In genomic region chr12:121536929-121537813, GRCh38 we compare ENCODE assay signal across 1 cellular context.
TF ChIP-seq lines count a peak whose summit lies in the region.

No MANE protein-coding gene starts in this region.

TF ChIP-seq in GM12878, 131 proteins besides CTCF, POLR2A, EP300 and RAD21 (continued from another document):
- peak; percentile 11; the same call in 1 of the 2 replicates for TF ChIP-seq ZNF592 (IDR thresholded peaks at IDR 0.05)
- TF ChIP-seq, protein P1, sequence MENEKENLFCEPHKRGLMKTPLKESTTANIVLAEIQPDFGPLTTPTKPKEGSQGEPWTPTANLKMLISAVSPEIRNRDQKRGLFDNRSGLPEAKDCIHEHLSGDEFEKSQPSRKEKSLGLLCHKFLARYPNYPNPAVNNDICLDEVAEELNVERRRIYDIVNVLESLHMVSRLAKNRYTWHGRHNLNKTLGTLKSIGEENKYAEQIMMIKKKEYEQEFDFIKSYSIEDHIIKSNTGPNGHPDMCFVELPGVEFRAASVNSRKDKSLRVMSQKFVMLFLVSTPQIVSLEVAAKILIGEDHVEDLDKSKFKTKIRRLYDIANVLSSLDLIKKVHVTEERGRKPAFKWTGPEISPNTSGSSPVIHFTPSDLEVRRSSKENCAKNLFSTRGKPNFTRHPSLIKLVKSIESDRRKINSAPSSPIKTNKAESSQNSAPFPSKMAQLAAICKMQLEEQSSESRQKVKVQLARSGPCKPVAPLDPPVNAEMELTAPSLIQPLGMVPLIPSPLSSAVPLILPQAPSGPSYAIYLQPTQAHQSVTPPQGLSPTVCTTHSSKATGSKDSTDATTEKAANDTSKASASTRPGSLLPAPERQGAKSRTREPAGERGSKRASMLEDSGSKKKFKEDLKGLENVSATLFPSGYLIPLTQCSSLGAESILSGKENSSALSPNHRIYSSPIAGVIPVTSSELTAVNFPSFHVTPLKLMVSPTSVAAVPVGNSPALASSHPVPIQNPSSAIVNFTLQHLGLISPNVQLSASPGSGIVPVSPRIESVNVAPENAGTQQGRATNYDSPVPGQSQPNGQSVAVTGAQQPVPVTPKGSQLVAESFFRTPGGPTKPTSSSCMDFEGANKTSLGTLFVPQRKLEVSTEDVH (IDR thresholded peaks at IDR 0.05; ENCODE audit: low read depth, partially characterized antibody) = no peak
- peak; percentile 68; the same call in 1 of the 2 replicates for TF ChIP-seq BACH1 (IDR thresholded peaks at IDR 0.05; ENCODE audit: borderline replicate concordance)
- peak; percentile 90; the same call in 1 of the 2 replicates for TF ChIP-seq GATAD2B (conservative IDR thresholded peaks at IDR 0.05; ENCODE audit: low read depth)
- no peak for TF ChIP-seq ZBTB33 (IDR thresholded peaks at IDR 0.05)
- TF ChIP-seq MYC (IDR thresholded peaks at IDR 0.05; ENCODE audit: insufficient read depth, insufficient read length, insufficient replicate concordance, low read length, severe bottlenecking) = peak; percentile 41
- TF ChIP-seq MTA3 (IDR thresholded peaks at IDR 0.05; ENCODE audit: borderline replicate concordance, low read length) = no peak
- TF ChIP-seq GABPA (IDR thresholded peaks at IDR 0.05; ENCODE audit: low read depth) = no peak
- no peak for TF ChIP-seq CBX3 (IDR thresholded peaks at IDR 0.05; ENCODE audit: borderline replicate concordance, low read depth)
- TF ChIP-seq, protein P2, sequence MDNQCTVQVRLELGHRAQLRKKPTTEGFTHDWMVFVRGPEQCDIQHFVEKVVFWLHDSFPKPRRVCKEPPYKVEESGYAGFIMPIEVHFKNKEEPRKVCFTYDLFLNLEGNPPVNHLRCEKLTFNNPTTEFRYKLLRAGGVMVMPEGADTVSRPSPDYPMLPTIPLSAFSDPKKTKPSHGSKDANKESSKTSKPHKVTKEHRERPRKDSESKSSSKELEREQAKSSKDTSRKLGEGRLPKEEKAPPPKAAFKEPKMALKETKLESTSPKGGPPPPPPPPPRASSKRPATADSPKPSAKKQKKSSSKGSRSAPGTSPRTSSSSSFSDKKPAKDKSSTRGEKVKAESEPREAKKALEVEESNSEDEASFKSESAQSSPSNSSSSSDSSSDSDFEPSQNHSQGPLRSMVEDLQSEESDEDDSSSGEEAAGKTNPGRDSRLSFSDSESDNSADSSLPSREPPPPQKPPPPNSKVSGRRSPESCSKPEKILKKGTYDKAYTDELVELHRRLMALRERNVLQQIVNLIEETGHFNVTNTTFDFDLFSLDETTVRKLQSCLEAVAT (IDR thresholded peaks at IDR 0.05) = no peak
- TF ChIP-seq STAT1 (conservative IDR thresholded peaks at IDR 0.05) = no peak
- peak; percentile 8; the same call in 1 of the 2 replicates for TF ChIP-seq TCF12 (IDR thresholded peaks at IDR 0.05; ENCODE audit: low read depth, low read length)
- no peak for TF ChIP-seq ZSCAN29 (IDR thresholded peaks at IDR 0.05)
- peak; percentile 62; the same call in 1 of the 2 replicates for TF ChIP-seq NR2C1 (IDR thresholded peaks at IDR 0.05)
- peak; percentile 54 for TF ChIP-seq ASH2L (IDR thresholded peaks at IDR 0.05; ENCODE audit: borderline replicate concordance, low read depth)
- TF ChIP-seq POLR2AphosphoS5 (IDR thresholded peaks at IDR 0.05; ENCODE audit: low read length) = peak; percentile 39; the same call in 1 of the 2 replicates
- TF ChIP-seq ZNF24 (IDR thresholded peaks at IDR 0.05) = no peak
- TF ChIP-seq, protein P3, sequence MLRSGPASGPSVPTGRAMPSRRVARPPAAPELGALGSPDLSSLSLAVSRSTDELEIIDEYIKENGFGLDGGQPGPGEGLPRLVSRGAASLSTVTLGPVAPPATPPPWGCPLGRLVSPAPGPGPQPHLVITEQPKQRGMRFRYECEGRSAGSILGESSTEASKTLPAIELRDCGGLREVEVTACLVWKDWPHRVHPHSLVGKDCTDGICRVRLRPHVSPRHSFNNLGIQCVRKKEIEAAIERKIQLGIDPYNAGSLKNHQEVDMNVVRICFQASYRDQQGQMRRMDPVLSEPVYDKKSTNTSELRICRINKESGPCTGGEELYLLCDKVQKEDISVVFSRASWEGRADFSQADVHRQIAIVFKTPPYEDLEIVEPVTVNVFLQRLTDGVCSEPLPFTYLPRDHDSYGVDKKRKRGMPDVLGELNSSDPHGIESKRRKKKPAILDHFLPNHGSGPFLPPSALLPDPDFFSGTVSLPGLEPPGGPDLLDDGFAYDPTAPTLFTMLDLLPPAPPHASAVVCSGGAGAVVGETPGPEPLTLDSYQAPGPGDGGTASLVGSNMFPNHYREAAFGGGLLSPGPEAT (IDR thresholded peaks at IDR 0.05; ENCODE audit: low read depth) = peak; percentile 18; the same call in 1 of the 2 replicates
- TF ChIP-seq ZNF274 (IDR thresholded peaks at IDR 0.05; ENCODE audit: insufficient read depth, insufficient read length) = no peak
- peak; percentile 88 for TF ChIP-seq IKZF1 (conservative IDR thresholded peaks at IDR 0.05)
- TF ChIP-seq JUNB (IDR thresholded peaks at IDR 0.05) = no peak
- TF ChIP-seq CHD1 (IDR thresholded peaks at IDR 0.05; ENCODE audit: low read depth, low read length) = no peak
- no peak for TF ChIP-seq POLR2AphosphoS2 (IDR thresholded peaks at IDR 0.05; ENCODE audit: low read depth, low read length)
- TF ChIP-seq SREBF1 (IDR thresholded peaks at IDR 0.05; ENCODE audit: low read length) = no peak
- peak; percentile 28; the same call in 1 of the 2 replicates for TF ChIP-seq EED (IDR thresholded peaks at IDR 0.05; ENCODE audit: low read depth)
- TF ChIP-seq JUND (IDR thresholded peaks at IDR 0.05; ENCODE audit: low read depth, low read length) = no peak
- TF ChIP-seq MAX (IDR thresholded peaks at IDR 0.05; ENCODE audit: low read depth, low read length) = peak; percentile 78
- TF ChIP-seq BRCA1 (IDR thresholded peaks at IDR 0.05; ENCODE audit: low read depth, low read length) = no peak
- TF ChIP-seq, protein P4, sequence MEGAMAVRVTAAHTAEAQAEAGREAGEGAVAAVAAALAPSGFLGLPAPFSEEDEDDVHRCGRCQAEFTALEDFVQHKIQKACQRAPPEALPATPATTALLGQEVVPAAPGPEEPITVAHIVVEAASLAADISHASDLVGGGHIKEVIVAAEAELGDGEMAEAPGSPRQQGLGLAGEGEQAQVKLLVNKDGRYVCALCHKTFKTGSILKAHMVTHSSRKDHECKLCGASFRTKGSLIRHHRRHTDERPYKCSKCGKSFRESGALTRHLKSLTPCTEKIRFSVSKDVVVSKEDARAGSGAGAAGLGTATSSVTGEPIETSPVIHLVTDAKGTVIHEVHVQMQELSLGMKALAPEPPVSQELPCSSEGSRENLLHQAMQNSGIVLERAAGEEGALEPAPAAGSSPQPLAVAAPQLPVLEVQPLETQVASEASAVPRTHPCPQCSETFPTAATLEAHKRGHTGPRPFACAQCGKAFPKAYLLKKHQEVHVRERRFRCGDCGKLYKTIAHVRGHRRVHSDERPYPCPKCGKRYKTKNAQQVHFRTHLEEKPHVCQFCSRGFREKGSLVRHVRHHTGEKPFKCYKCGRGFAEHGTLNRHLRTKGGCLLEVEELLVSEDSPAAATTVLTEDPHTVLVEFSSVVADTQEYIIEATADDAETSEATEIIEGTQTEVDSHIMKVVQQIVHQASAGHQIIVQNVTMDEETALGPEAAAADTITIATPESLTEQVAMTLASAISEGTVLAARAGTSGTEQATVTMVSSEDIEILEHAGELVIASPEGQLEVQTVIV (IDR thresholded peaks at IDR 0.05; ENCODE audit: borderline replicate concordance, partially characterized antibody) = no peak
- TF ChIP-seq SUPT20H (IDR thresholded peaks at IDR 0.05; ENCODE audit: borderline replicate concordance, control insufficient read depth, low read depth, low read length) = no peak
- TF ChIP-seq ESRRA (IDR thresholded peaks at IDR 0.05; ENCODE audit: low read length) = peak; percentile 69; the same call in 1 of the 2 replicates
- TF ChIP-seq RB1 (IDR thresholded peaks at IDR 0.05; ENCODE audit: borderline replicate concordance) = 0 out of 2 replicates have a peak, but pooled peaks have one; percentile 41
- TF ChIP-seq ZBTB4 (CRISPR knock-in tag; IDR thresholded peaks at IDR 0.05) = no peak
- peak; percentile 78 for TF ChIP-seq RUNX3 (IDR thresholded peaks at IDR 0.05; ENCODE audit: low read length)
- TF ChIP-seq DPF2 (IDR thresholded peaks at IDR 0.05) = peak; percentile 91
- peak; percentile 59 for TF ChIP-seq NBN (IDR thresholded peaks at IDR 0.05)
- TF ChIP-seq MXI1 (IDR thresholded peaks at IDR 0.05; ENCODE audit: low read depth, low read length) = peak; percentile 81
- TF ChIP-seq EZH2 (IDR thresholded peaks at IDR 0.05; ENCODE audit: borderline replicate concordance, control insufficient read depth, low read depth, low read length) = no peak
- no peak for TF ChIP-seq TCF7 (IDR thresholded peaks at IDR 0.05; ENCODE audit: borderline replicate concordance)
- TF ChIP-seq ZNF622 (IDR thresholded peaks at IDR 0.05) = no peak
TF ChIP-seq in GM12878: peak in this region for 44.
